ENCODE assay signal across 21 cellular contexts in genomic region chr20:57288676-57289075, GRCh38. TPM values are rescaled to one million over a fixed set of nuclear protein-coding genes. Genes with fewer than 3 reads are reported as not detected.
DNase-seq lines count a peak whose midpoint lies in the region; ATAC-seq and TF ChIP-seq lines count a peak whose summit lies in the region.
"Had no signal": no experiment of that assay in that cellular context is flagged by ENCODE, and none has a peak within 500 bp of the region (broad histone marks: within the 10 kb centered on the region; RNA-seq: fewer than 3 reads in every experiment).

No MANE protein-coding gene starts in this region.

- TF ChIP-seq CTCF in brain (conservative IDR thresholded peaks at IDR 0.05) (no peak), mesothelial cell of epicardium (IDR thresholded peaks at IDR 0.05; ENCODE audit: unreplicated experiment) (no peak)

- H3K27me3 Mint-ChIP-seq in brain, result peaks cover 8% of the 10 kb centered on the region
- peaks cover 6% of the 10 kb centered on the region for H3K27me3 Mint-ChIP-seq in mesothelial cell of epicardium (ENCODE audit: low read depth)
- peaks cover 80% of the 10 kb centered on the region for H3K27me3 Mint-ChIP-seq in T-helper 17 cell

- peaks cover 65% of the 10 kb centered on the region for H3K4me1 Mint-ChIP-seq in brain
- H3K4me1 Mint-ChIP-seq in mesothelial cell of epicardium, result peaks cover 47% of the 10 kb centered on the region
- H3K4me1 Mint-ChIP-seq in T-helper 17 cell, result no peaks in the 10 kb centered on the region
- H3K4me1 Mint-ChIP-seq: CD8-positive, alpha-beta memory T cell had no signal

- H3K4me3 Mint-ChIP-seq in brain, result peak overlapping the region in 3 of 5 experiments; percentile 38 to 60 (median 53)
- no peak overlapping the region for H3K4me3 Mint-ChIP-seq in mesothelial cell of epicardium
- H3K4me3 Mint-ChIP-seq in T-helper 17 cell, result no peak overlapping the region
- H3K4me3 Mint-ChIP-seq: CD8-positive, alpha-beta memory T cell; IgD-negative memory B cell had no signal

- H3K27ac Mint-ChIP-seq in brain, result peak overlapping the region; percentile 55 to 97 (median 93)
- peak overlapping the region; percentile 53 for H3K27ac Mint-ChIP-seq in mesothelial cell of epicardium
- no peak overlapping the region for H3K27ac Mint-ChIP-seq in T-helper 17 cell
- H3K27ac Mint-ChIP-seq: CD8-positive, alpha-beta memory T cell; IgD-negative memory B cell had no signal

- no peak for ATAC-seq in T-helper 17 cell

- DNase-seq in ELR (ENCODE audit: low read depth) (peak; percentile 12), mesothelial cell of epicardium (ENCODE audit: low spot score in 2 of 2, unreplicated experiment in 2 of 2) (no peak), putamen (ENCODE audit: low spot score) (peak; percentile 28), SIG-M5 treated with dmso at 0.1 percent for 504 hours (lab: John Stamatoyannopoulos, UW; ENCODE audit: unreplicated experiment) (no peak), T-helper 17 cell (no peak), NCI-H2171 treated with DMSO at 0.1 percent for 48 hours (lab: John Stamatoyannopoulos, UW) (no peak), NAMALWA (ENCODE audit: low spot score) (no peak)
- DNase-seq: ACHN; CD8-positive, alpha-beta memory T cell; DMS 273 treated with DMSO at 0.1 percent for 48 hours; EL; HCEC 1CT; NCI-H1048; NCI-H1694; NCI-H2107; NCI-H446; NCI-H748 treated with DMSO at 0.1 percent for 48 hours; SHP77 treated with DMSO at 0.1 percent for 48 hours had no signal

- H3K36me3 Mint-ChIP-seq in brain, result no peaks in the 10 kb centered on the region
- H3K36me3 Mint-ChIP-seq in mesothelial cell of epicardium, result no peaks in the 10 kb centered on the region
- peaks cover 2% of the 10 kb centered on the region for H3K36me3 Mint-ChIP-seq in T-helper 17 cell (ENCODE audit: low read depth)
- H3K36me3 Mint-ChIP-seq: CD8-positive, alpha-beta memory T cell; IgD-negative memory B cell had no signal

- H3K9me3 ChIP-seq in T-helper 17 cell (ENCODE audit: control insufficient read depth, low read length, poor library complexity, severe bottlenecking), result no peaks in the 10 kb centered on the region
- H3K9me3 ChIP-seq: BLaER1 had no signal

- peaks cover 0 to 7% (median 0%) of the 10 kb centered on the region in 5 experiments for H3K9me3 Mint-ChIP-seq in brain
- H3K9me3 Mint-ChIP-seq in mesothelial cell of epicardium, result no peaks in the 10 kb centered on the region
- H3K9me3 Mint-ChIP-seq: CD8-positive, alpha-beta memory T cell; IgD-negative memory B cell had no signal

RNA-seq across cellular contexts. Expression of gene BMP7, which starts 22.2 kb away (rescaled TPM):
- 24.9 TPM for polyA plus RNA-seq in brain (ENCODE audit: insufficient read depth, low read depth, low replicate concordance)
- total RNA-seq in mesothelial cell of epicardium, result 22.2 to 23.8 TPM (median 23.0 TPM) in 3 replicates
- total RNA-seq in T-helper 17 cell, result not detected
- total RNA-seq: CD8-positive, alpha-beta memory T cell had no signal
- polyA plus RNA-seq: CD8-positive, alpha-beta memory T cell; IgD-negative memory B cell had no signal

RNA-seq across cellular contexts. Expression of gene SPO11, which starts 40.9 kb away (rescaled TPM):
- polyA plus RNA-seq in brain (ENCODE audit: insufficient read depth, low read depth, low replicate concordance), result not detected
- not detected in 3 replicates for total RNA-seq in mesothelial cell of epicardium
- not detected for total RNA-seq in T-helper 17 cell
- total RNA-seq: CD8-positive, alpha-beta memory T cell had no signal
- polyA plus RNA-seq: CD8-positive, alpha-beta memory T cell; IgD-negative memory B cell had no signal

Comparison
In these comparisons a context has a peak if more than half of its experiments do, and no peak if none do; other contexts are left out.
1. DNase-seq: peak in ELR (single experiment) and putamen (single experiment); none in mesothelial cell of epicardium (0 of 2), SIG-M5 treated with dmso at 0.1 percent for 504 hours (single experiment), T-helper 17 cell (0 of 3), NCI-H2171 treated with DMSO at 0.1 percent for 48 hours (single experiment) and NAMALWA (single experiment).
2. H3K4me3 Mint-ChIP-seq: peak in brain (3 of 5); none in mesothelial cell of epicardium (single experiment) and T-helper 17 cell (single experiment).
3. RNA of gene BMP7, which starts 22.2 kb away (total RNA-seq): 22.2 to 23.8 TPM in mesothelial cell of epicardium; not detected in T-helper 17 cell; every median in the first group is over 10 times any median in the second.